ENCODE assay signal across 8 cellular contexts in genomic region chr13:97018029-97018819, GRCh38. TPM values are rescaled to one million over a fixed set of nuclear protein-coding genes. Genes with fewer than 3 reads are reported as not detected.
DNase-seq lines count a peak whose midpoint lies in the region; ATAC-seq and TF ChIP-seq lines count a peak whose summit lies in the region.

No MANE protein-coding gene starts in this region.

- no peak overlapping the region for H3K27ac ChIP-seq in Peyer's patch

- DNase-seq in NCI-H446 (lab: John Stamatoyannopoulos, UW) (peak; percentile 34 to 66), NCI-H446 treated with DMSO at 0.1 percent for 48 hours (lab: John Stamatoyannopoulos, UW) (no peak), HT-29 (ENCODE audit: low spot score) (peak; percentile 92), Peyer's patch (peak in 1 of 3 donors; percentile 68), cerebellar cortex (ENCODE audit: low spot score) (peak; percentile 68), kidney glomerular epithelial cell (lab: John Stamatoyannopoulos, UW) (peak; percentile 47)
- peak; percentile 14 for DNase-seq in stimulated activated naive CD8-positive, alpha-beta T cell treated with anti-CD3 and anti-CD28 coated beads, Interleukin-15, Interleukin-2, amounts not matched to agents 100 U/mL and 50 U/mL, for 24 hours

- no peaks in the 10 kb centered on the region for H3K9me3 ChIP-seq in Peyer's patch

- H3K4me3 ChIP-seq in Peyer's patch, result no peak overlapping the region

- TF ChIP-seq CTCF in Peyer's patch (IDR thresholded peaks at IDR 0.05), result peak in 4 of 6 experiments; percentile 73 to 86 (median 84)

- H3K27me3 ChIP-seq in Peyer's patch, result no peaks in the 10 kb centered on the region

- peak; percentile 90 for ATAC-seq in GM21423 (IDR thresholded peaks at IDR 0.05; ENCODE audit: unreplicated experiment)
- ATAC-seq in stimulated activated naive CD8-positive, alpha-beta T cell treated with anti-CD3 and anti-CD28 coated beads, Interleukin-15, Interleukin-2, amounts not matched to agents 100 U/mL and 50 U/mL, for 24 hours, result no peak

- H3K36me3 ChIP-seq in Peyer's patch, result no peaks in the 10 kb centered on the region

- no peak for TF ChIP-seq POLR2A in Peyer's patch (IDR thresholded peaks at IDR 0.05)

- H3K4me1 ChIP-seq in Peyer's patch, result peaks cover 0 to 6% (median 0%) of the 10 kb centered on the region in 4 donors

RNA-seq across cellular contexts. Expression of gene OXGR1, which starts 23.9 kb away (rescaled TPM):
- not detected in 2 replicates for total RNA-seq in HT-29 (2014; rRNA removed; shearing (Covaris generic))
- 1 to 10 TPM in 2 of 4 donors, not detected in 2; 1.2 to 1.3 TPM for total RNA-seq in Peyer's patch
